15 cellular contexts compared by ENCODE assay signal in the genomic region with DNA sequence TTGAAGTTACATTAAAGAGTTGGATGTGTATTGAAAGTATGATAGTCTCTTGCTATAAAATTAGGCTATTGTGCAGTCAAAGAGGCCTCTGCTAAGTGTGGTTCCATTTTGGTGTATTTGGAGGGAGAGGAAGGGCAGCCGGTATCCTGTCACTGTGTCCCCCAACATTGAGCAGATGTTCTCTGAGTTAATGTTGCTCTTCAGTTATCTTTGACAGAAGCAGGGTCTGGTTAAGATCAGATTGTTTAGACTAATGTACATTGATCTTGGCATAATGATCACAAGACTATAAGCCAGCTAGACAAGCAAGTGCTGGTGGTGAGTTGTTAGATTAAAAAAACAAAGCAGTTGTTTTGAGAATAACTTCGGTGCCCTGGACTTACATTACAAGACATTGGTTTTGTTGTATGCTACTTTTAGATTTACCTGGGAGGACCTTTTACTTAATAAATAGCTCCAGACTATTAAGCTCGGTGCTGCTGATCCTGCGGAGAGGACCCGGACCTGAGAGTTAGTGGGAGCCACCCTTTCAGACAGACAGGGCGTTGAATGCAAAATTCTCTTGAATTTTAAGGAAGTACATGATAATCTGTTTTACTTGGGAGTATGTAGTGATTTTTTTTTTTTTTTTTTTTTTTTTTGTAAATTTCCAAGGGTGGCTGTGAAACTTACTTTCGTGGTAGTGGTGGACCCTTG.
DNase-seq lines count a peak whose midpoint lies in the region; ATAC-seq, FAIRE-seq and TF ChIP-seq lines count a peak whose summit lies in the region.
"Had no signal": no experiment of that assay in that cellular context is flagged by ENCODE, and none has a peak within 500 bp of the region (broad histone marks: within the 10 kb centered on the region; RNA-seq: fewer than 3 reads in every experiment).

No MANE protein-coding gene starts in this region.

- no peaks in the 10 kb centered on the region for H3K27me3 Mint-ChIP-seq in stimulated activated naive CD8-positive, alpha-beta T cell treated with anti-CD3 and anti-CD28 coated beads, Interleukin-15, amount 100 ng/mL, for 72 hours

- in situ Hi-C loops in GM12878 (cut with MboI) = no loop called here
- in situ Hi-C loops in transverse colon (cut with MboI; ENCODE audit: low pct_ligation_motif_present in 1 of 4, low pct_unique_long_range_greater_than_20kb in 1 of 4, low sequenced_read_pairs in 3 of 4) = no loop called here

- peak overlapping the region; percentile 73 to 79 for H3K4me3 Mint-ChIP-seq in stimulated activated naive CD8-positive, alpha-beta T cell treated with anti-CD3 and anti-CD28 coated beads, Interleukin-15, amount 100 ng/mL, for 72 hours

- H3K4me1 Mint-ChIP-seq in stimulated activated naive CD8-positive, alpha-beta T cell treated with anti-CD3 and anti-CD28 coated beads, Interleukin-15, amount 100 ng/mL, for 72 hours = peaks cover 87% of the 10 kb centered on the region

- H3K4me1 ChIP-seq in cardiac muscle cell (ENCODE audit: low read depth) (peaks cover 35% of the 10 kb centered on the region), GM12878 (ENCODE audit: control insufficient read depth, insufficient read depth, low read length) (peaks cover 27% of the 10 kb centered on the region), transverse colon (peaks cover 0 to 33% (median 5%) of the 10 kb centered on the region in 4 donors)

- H3K4me3 ChIP-seq in cardiac muscle cell (no peak overlapping the region), GM12878 (no peak overlapping the region), transverse colon (no peak overlapping the region)
- H3K4me3 ChIP-seq: upper lobe of left lung had no signal

- no peaks in the 10 kb centered on the region for H4K20me1 ChIP-seq in GM12878 (ENCODE audit: control insufficient read depth, insufficient read depth)

- intact Hi-C loops in cardiac septum (cut with DNase I) = no loop called here
- intact Hi-C loops in GM12878 (cut with micrococcal nuclease; ENCODE audit: unreplicated experiment) = no loop called here
- intact Hi-C loops in transverse colon (cut with DNase I; ENCODE audit: low total_unique reads) = no loop called here

- POLR2A ChIA-PET in GM12878 (lab: Charles Lee) = interaction anchor here (0.6 to 2.9 kb wide), 7 partner anchors 9 to 90 kb away, joined by 3 to 14 read pairs (median 4); no protein-coding TSS in a partner anchor

- H3K36me3 ChIP-seq in cardiac muscle cell (no peaks in the 10 kb centered on the region), GM12878 (ENCODE audit: control insufficient read depth in 2 of 2, insufficient read depth in 2 of 2, low read length in 1 of 2) (no peaks in the 10 kb centered on the region), transverse colon (no peaks in the 10 kb centered on the region)
- H3K36me3 ChIP-seq: upper lobe of left lung had no signal

- no peak for TF ChIP-seq EP300 in GM12878 (IDR thresholded peaks at IDR 0.05; ENCODE audit: borderline replicate concordance in 1 of 2, control insufficient read depth in 1 of 2, low read depth in 2 of 2, low read length in 2 of 2)
- no peak for TF ChIP-seq EP300 in transverse colon (IDR thresholded peaks at IDR 0.05; ENCODE audit: low read depth)

- ATAC-seq in GM12878 (peak; percentile 11; the same call in 1 of the 3 replicates), GM18907 (IDR thresholded peaks at IDR 0.05; ENCODE audit: unreplicated experiment) (no peak)
- ATAC-seq in stimulated activated naive CD8-positive, alpha-beta T cell treated with anti-CD3 and anti-CD28 coated beads, Interleukin-15, amount 100 ng/mL, for 72 hours = peak; percentile 37

- no peaks in the 10 kb centered on the region for H3K9me3 ChIP-seq in cardiac muscle cell (ENCODE audit: low read depth)
- H3K9me3 ChIP-seq in GM12878 (replicated peaks; ENCODE audit: control insufficient read depth, insufficient read depth, low read length) = no peaks in the 10 kb centered on the region
- H3K9me3 ChIP-seq in transverse colon = no peaks in the 10 kb centered on the region
- H3K9me3 ChIP-seq: upper lobe of left lung had no signal

- SMC1A ChIA-PET in GM12878 (lab: Charles Lee; ENCODE audit: uncharacterized antibody, unreplicated experiment) = interaction anchor here (0.6 to 7.8 kb wide), 13 partner anchors 10 to 858 kb away, joined by 3 to 85 read pairs (median 4); no protein-coding TSS in a partner anchor

- H3K27ac Mint-ChIP-seq in stimulated activated naive CD8-positive, alpha-beta T cell treated with anti-CD3 and anti-CD28 coated beads, Interleukin-15, amount 100 ng/mL, for 72 hours = peak overlapping the region in 1 of 2 donors; percentile 86

- 93% methylated on average over 7 of the region's 7 CpGs for WGBS in GM12878 (ENCODE audit: insufficient coverage, insufficient replicate concordance, low lambda C conversion rate, missing lambda C conversion rate)
- 68 to 76% methylated on average over 7 of the region's 7 CpGs for WGBS in transverse colon (ENCODE audit: low coverage in 1 of 2), 2 donors

- BruUV-seq in GM12878 (replicated peaks; lab: Mats Ljungman, UMichigan) = no TSS peak

- RAD21 ChIA-PET in GM12878 (lab: Charles Lee; ENCODE audit: unreplicated experiment) = interaction anchor here (0.6 to 2.5 kb wide), 12 partner anchors 9 to 1848 kb away, joined by 3 to 8 read pairs (median 4); no protein-coding TSS in a partner anchor

- TF ChIP-seq CTCF in cardiac muscle cell (IDR thresholded peaks at IDR 0.05; ENCODE audit: low read depth, low read length) (no peak), GM12878 (IDR thresholded peaks at IDR 0.05 in 2 of 3, conservative IDR thresholded peaks at IDR 0.05 in 1 of 3; ENCODE audit: control insufficient read depth in 2 of 3, extremely low read depth in 1 of 3, insufficient read depth in 1 of 3, low read depth in 3 of 3, low read length in 3 of 3) (no peak), transverse colon (IDR thresholded peaks at IDR 0.05) (no peak)

- FAIRE-seq in GM12878 (lab: Jason Lieb, UNC) = no peak
- FAIRE-seq: bronchial epithelial cell, kidney had no signal

- DNase-seq in cardiac muscle cell (ENCODE audit: low read depth in 1 of 2, low spot score in 1 of 2) = peak in 1 of 2 donors; percentile 69
- DNase-seq in cardiac septum (ENCODE audit: low spot score) = no peak
- DNase-seq in SK-N-DZ (ENCODE audit: low spot score) = peak; percentile 98
- no peak for DNase-seq in GM12878 (ENCODE audit: low read depth, low spot score)
- DNase-seq in stimulated activated naive CD8-positive, alpha-beta T cell treated with anti-CD3 and anti-CD28 coated beads, Interleukin-15, amount 100 ng/mL, for 72 hours = no peak
- DNase-seq in transverse colon = no peak
- DNase-seq in NCI-H1092 treated with DMSO at 0.1 percent for 48 hours (lab: John Stamatoyannopoulos, UW) = no peak
- DNase-seq: activated CD4-positive, alpha-beta T cell treated with anti-CD3 and anti-CD28 coated beads for 48 hours; activated effector memory CD4-positive, alpha-beta T cell treated with Interleukin-2 at 50 U/mL for 16 hours; kidney; MV-4-11; stimulated activated CD4-positive, alpha-beta T cell treated with anti-CD3 and anti-CD28 coated beads, Interleukin-1b, Interleukin-23, amount 100 ng/mL, for 48 hours; upper lobe of left lung had no signal

- no peaks in the 10 kb centered on the region for H3K9me3 Mint-ChIP-seq in stimulated activated naive CD8-positive, alpha-beta T cell treated with anti-CD3 and anti-CD28 coated beads, Interleukin-15, amount 100 ng/mL, for 72 hours

- H3K79me2 ChIP-seq in GM12878 (ENCODE audit: control insufficient read depth, insufficient read depth, low read length) = peaks cover 92% of the 10 kb centered on the region

- no peak overlapping the region for H3K9ac ChIP-seq in GM12878 (ENCODE audit: control insufficient read depth, insufficient read depth, low read length)

- H2AFZ ChIP-seq in GM12878 (ENCODE audit: control insufficient read depth, low read depth, low read length) = no peak overlapping the region

- TF ChIP-seq POLR2A in GM12878 (IDR thresholded peaks at IDR 0.05; ENCODE audit: low read depth, low read length) = no peak
- no peak for TF ChIP-seq POLR2A in transverse colon (IDR thresholded peaks at IDR 0.05)

- CTCF ChIA-PET in GM12878 (lab: Yijun Ruan, JAX) = interaction anchor here (0.9 to 5.6 kb wide), 9 partner anchors 9 to 94 kb away, joined by 3 to 38 read pairs (median 4); no protein-coding TSS in a partner anchor

- peak overlapping the region; percentile 38; the same call in 1 of the 2 replicates for H3K4me2 ChIP-seq in GM12878 (ENCODE audit: control insufficient read depth, insufficient read depth)

- H3K27me3 ChIP-seq in cardiac muscle cell = no peaks in the 10 kb centered on the region
- H3K27me3 ChIP-seq in GM12878 (replicated peaks in 1 of 2; ENCODE audit: control insufficient read depth in 2 of 2, insufficient read depth in 2 of 2, low read length in 1 of 2) = no peaks in the 10 kb centered on the region
- H3K27me3 ChIP-seq in transverse colon = no peaks in the 10 kb centered on the region
- H3K27me3 ChIP-seq: upper lobe of left lung had no signal

- H3K27ac ChIP-seq in cardiac muscle cell = peak overlapping the region; percentile 83
- H3K27ac ChIP-seq in GM12878 (ENCODE audit: control insufficient read depth, insufficient read depth) = peak overlapping the region; percentile 21
- H3K27ac ChIP-seq in transverse colon = no peak overlapping the region
- H3K27ac ChIP-seq: upper lobe of left lung had no signal

- TF ChIP-seq RAD21 in GM12878 (IDR thresholded peaks at IDR 0.05; ENCODE audit: insufficient read depth, low read depth, low read length) = no peak

TF ChIP-seq in GM12878, 131 proteins besides CTCF, POLR2A, EP300 and RAD21:
- TF ChIP-seq NR2F1 (conservative IDR thresholded peaks at IDR 0.05) = no peak
- no peak for TF ChIP-seq PAX8 (IDR thresholded peaks at IDR 0.05)
- TF ChIP-seq TARDBP (IDR thresholded peaks at IDR 0.05; ENCODE audit: borderline replicate concordance) = no peak
TF ChIP-seq in GM12878: peak in this region for 0.

Comparison
In these comparisons a context has a peak if more than half of its experiments do, and no peak if none do; other contexts are left out.
1. H3K27ac ChIP-seq: peak in cardiac muscle cell (single experiment) and GM12878 (single experiment); none in transverse colon (0 of 4).